Comparison of ENCODE assay signal across 8 cellular contexts in genomic region chr4:74098628-74098995, GRCh38. TPM values are rescaled to one million over a fixed set of nuclear protein-coding genes. Genes with fewer than 3 reads are reported as not detected.
A peak's percentile ranks its signal among the peaks of the same experiment; 100 is the strongest.
DNase-seq lines count a peak whose midpoint lies in the region; ATAC-seq and TF ChIP-seq lines count a peak whose summit lies in the region.

No MANE protein-coding gene starts in this region.

- H3K27me3 Mint-ChIP-seq in activated naive CD4-positive, alpha-beta T cell treated with anti-CD3 and anti-CD28 coated beads for 36 hours (ENCODE audit: low read depth): peaks cover 54% of the 10 kb centered on the region
- H3K27me3 Mint-ChIP-seq in memory B cell: peaks cover 25% of the 10 kb centered on the region

- no peak for DNase-seq in activated naive CD4-positive, alpha-beta T cell treated with anti-CD3 and anti-CD28 coated beads for 36 hours
- no peak for DNase-seq in activated naive CD4-positive, alpha-beta T cell treated with Interleukin-2 at 50 U/mL for 16 hours
- DNase-seq in choroid plexus epithelial cell (ENCODE audit: low read depth) (peak; percentile 35), memory B cell (ENCODE audit: low spot score in 2 of 2) (no peak), upper lobe of right lung (peak; percentile 72), HEK293T (ENCODE audit: extremely low spot score) (no peak), glomerular visceral epithelial cell (ENCODE audit: extremely low spot score) (no peak)

- CTCF ChIA-PET in activated naive CD4-positive, alpha-beta T cell treated with anti-CD3 and anti-CD28 coated beads for 36 hours (lab: Charles Lee): interaction anchor here (1.1 kb wide), 1 partner anchor 47 kb away, joined by 3 read pairs; no protein-coding TSS in a partner anchor
- CTCF ChIA-PET in HEK293T (lab: Yijun Ruan, JAX): interaction anchor here (0.9 to 1.1 kb wide), 2 partner anchors 18 to 34 kb away, joined by 3 to 5 read pairs; no protein-coding TSS in a partner anchor

- H3K4me1 ChIP-seq in upper lobe of right lung: peaks cover 4% of the 10 kb centered on the region

- peak overlapping the region; percentile 60 for H3K4me3 Mint-ChIP-seq in activated naive CD4-positive, alpha-beta T cell treated with anti-CD3 and anti-CD28 coated beads for 36 hours
- peak overlapping the region; percentile 68 for H3K4me3 Mint-ChIP-seq in memory B cell

- ATAC-seq in memory B cell (ENCODE audit: low read depth) (no peak), upper lobe of right lung (peak; percentile 7), HG02852 (IDR thresholded peaks at IDR 0.05; ENCODE audit: unreplicated experiment) (no peak)

- peaks cover 14% of the 10 kb centered on the region for H3K4me1 Mint-ChIP-seq in activated naive CD4-positive, alpha-beta T cell treated with anti-CD3 and anti-CD28 coated beads for 36 hours (ENCODE audit: low read depth)
- H3K4me1 Mint-ChIP-seq in memory B cell: peaks cover 12% of the 10 kb centered on the region

- H3K9me3 ChIP-seq in upper lobe of right lung: no peaks in the 10 kb centered on the region

- no peaks in the 10 kb centered on the region for H3K36me3 Mint-ChIP-seq in activated naive CD4-positive, alpha-beta T cell treated with anti-CD3 and anti-CD28 coated beads for 36 hours (ENCODE audit: low read depth)
- H3K36me3 Mint-ChIP-seq in memory B cell: no peaks in the 10 kb centered on the region

- H3K9me3 Mint-ChIP-seq in activated naive CD4-positive, alpha-beta T cell treated with anti-CD3 and anti-CD28 coated beads for 36 hours: no peaks in the 10 kb centered on the region
- no peaks in the 10 kb centered on the region for H3K9me3 Mint-ChIP-seq in memory B cell

- intact Hi-C loops in activated naive CD4-positive, alpha-beta T cell treated with anti-CD3 and anti-CD28 coated beads for 36 hours (cut with micrococcal nuclease): loop anchor here (5.0 to 10.0 kb wide), 2 partner anchors 61 to 234 kb away; partner anchors contain the start of genes CXCL1 and CXCL3
- intact Hi-C loops in upper lobe of right lung (cut with DNase I): no loop called here

- peak overlapping the region; percentile 71 for H3K4me3 ChIP-seq in choroid plexus epithelial cell (ENCODE audit: low read depth, low read length)
- H3K4me3 ChIP-seq in upper lobe of right lung: peak overlapping the region; percentile 63

- H3K36me3 ChIP-seq in upper lobe of right lung: no peaks in the 10 kb centered on the region

- POLR2A ChIA-PET in HEK293T (lab: Yijun Ruan, JAX): interaction anchor here (0.6 to 2.4 kb wide), 4 partner anchors 10 to 60 kb away, joined by 3 to 12 read pairs (median 4); partner anchors contain the start of gene CXCL3

- H3K27ac ChIP-seq in upper lobe of right lung: peak overlapping the region; percentile 84

- TF ChIP-seq CTCF in choroid plexus epithelial cell (conservative IDR thresholded peaks at IDR 0.05; ENCODE audit: low read depth, low read length): no peak
- no peak for TF ChIP-seq CTCF in upper lobe of right lung (IDR thresholded peaks at IDR 0.05)

- no peaks in the 10 kb centered on the region for H3K27me3 ChIP-seq in upper lobe of right lung

- no peak overlapping the region for H3K27ac Mint-ChIP-seq in activated naive CD4-positive, alpha-beta T cell treated with anti-CD3 and anti-CD28 coated beads for 36 hours
- no peak overlapping the region for H3K27ac Mint-ChIP-seq in memory B cell

TF ChIP-seq in HEK293T, 16 proteins besides CTCF, POLR2A, EP300 and RAD21:
- TF ChIP-seq TARDBP (IDR thresholded peaks at IDR 0.05) (no peak), HDGF (IDR thresholded peaks at IDR 0.05; ENCODE audit: borderline replicate concordance) (no peak), NFRKB (IDR thresholded peaks at IDR 0.05) (no peak), SUZ12 (IDR thresholded peaks at IDR 0.05) (no peak), L3MBTL2 (conservative IDR thresholded peaks at IDR 0.05) (no peak), ARNT (IDR thresholded peaks at IDR 0.05) (no peak), CTBP1 (IDR thresholded peaks at IDR 0.05; ENCODE audit: borderline replicate concordance) (no peak), SP1 (IDR thresholded peaks at IDR 0.05) (no peak)
TF ChIP-seq in HEK293T: peak in this region for 0.

RNA-seq across cellular contexts. Expression of gene CXCL2, which starts 0.4 kb away (rescaled TPM):
- total RNA-seq in activated naive CD4-positive, alpha-beta T cell treated with anti-CD3 and anti-CD28 coated beads for 36 hours: not detected
- total RNA-seq in upper lobe of right lung: 51.9 TPM

RNA-seq across cellular contexts. Expression of gene MTHFD2L, which starts 59.3 kb away (rescaled TPM):
- total RNA-seq in activated naive CD4-positive, alpha-beta T cell treated with anti-CD3 and anti-CD28 coated beads for 36 hours: 1 to 10 TPM; 4.8 to 5.3 TPM
- 14.1 TPM for total RNA-seq in upper lobe of right lung

Comparison
In these comparisons a context has a peak if more than half of its experiments do, and no peak if none do; other contexts are left out.
1. DNase-seq: peak in choroid plexus epithelial cell (single experiment) and upper lobe of right lung (single experiment); none in activated naive CD4-positive, alpha-beta T cell treated with anti-CD3 and anti-CD28 coated beads for 36 hours (single experiment), activated naive CD4-positive, alpha-beta T cell treated with Interleukin-2 at 50 U/mL for 16 hours (single experiment), memory B cell (0 of 2), HEK293T (single experiment) and glomerular visceral epithelial cell (single experiment).
2. RNA of gene CXCL2, which starts 0.4 kb away (total RNA-seq): 51.9 TPM in upper lobe of right lung (single experiment); not detected in activated naive CD4-positive, alpha-beta T cell treated with anti-CD3 and anti-CD28 coated beads for 36 hours; every median in the first group is over 10 times any median in the second.